21 cellular contexts compared by ENCODE assay signal in genomic region chr7:127838816-127839415, GRCh38.
DNase-seq lines count a peak whose midpoint lies in the region; ATAC-seq, FAIRE-seq and TF ChIP-seq lines count a peak whose summit lies in the region.
"Had no signal": no experiment of that assay in that cellular context is flagged by ENCODE, and none has a peak within 500 bp of the region (broad histone marks: within the 10 kb centered on the region; RNA-seq: fewer than 3 reads in every experiment).

No MANE protein-coding gene starts in this region.

- ATAC-seq in left ventricle myocardium superior = peak; percentile 45
- peak; percentile 17 to 62 (median 44) for ATAC-seq in pancreas
- ATAC-seq: activated CD8-positive, alpha-beta T cell treated with anti-CD3 and anti-CD28 coated beads for 36 hours; PC-3; T-helper 17 cell had no signal

- 46 to 52% methylated on average over 10 of the region's 10 CpGs for WGBS in pancreas, 2 donors

- TF ChIP-seq CTCF in HEK293 (tag by site-specific recombination; IDR thresholded peaks at IDR 0.05) (no peak), brain microvascular endothelial cell (IDR thresholded peaks at IDR 0.05; ENCODE audit: low read depth, low read length, missing control alignments) (no peak), pancreas (IDR thresholded peaks at IDR 0.05) (no peak)

- no peak for FAIRE-seq in pancreas (lab: Jason Lieb, UNC)

- in situ Hi-C loops in brain microvascular endothelial cell (cut with HindIII; ENCODE audit: low pct_ligation_motif_present, low sequenced_read_pairs) = no loop called here

- no peak overlapping the region for H3K27ac ChIP-seq in HEK293 (ENCODE audit: extremely low read depth, low read depth, low read length)
- no peak overlapping the region for H3K27ac ChIP-seq in brain microvascular endothelial cell
- peak overlapping the region in 2 of 4 donors; percentile 59 to 61 for H3K27ac ChIP-seq in pancreas
- no peak overlapping the region for H3K27ac ChIP-seq in SJCRH30
- H3K27ac ChIP-seq: BLaER1, ovary had no signal

- intact Hi-C loops in left ventricle myocardium superior (cut with micrococcal nuclease) (no loop called here), pancreas (cut with DNase I) (no loop called here)

- H3K9me3 ChIP-seq in HEK293 (ENCODE audit: control insufficient read depth, insufficient read depth, low read depth, low read length) (no peaks in the 10 kb centered on the region), pancreas (no peaks in the 10 kb centered on the region), SJCRH30 (replicated peaks) (no peaks in the 10 kb centered on the region; the same call in 1 of the 2 replicates)
- H3K9me3 ChIP-seq: ovary had no signal

- DNase-seq in brain microvascular endothelial cell = peak; percentile 40
- DNase-seq in left ventricle myocardium superior = peak; percentile 25
- no peak for DNase-seq in pancreas
- DNase-seq in activated CD8-positive, alpha-beta memory T cell treated with anti-CD3 and anti-CD28 coated beads, Interleukin-2, amount 50 U/mL, for 4 hours = no peak
- no peak for DNase-seq in DMS79 (lab: John Stamatoyannopoulos, UW)
- DNase-seq in activated CD4-positive, CD25-positive, alpha-beta regulatory T cell treated with anti-CD3 and anti-CD28 coated beads, Interleukin-2, amount 50 U/mL, for 72 hours = no peak
- DNase-seq in SJCRH30 = no peak
- DNase-seq: activated CD8-positive, alpha-beta T cell treated with anti-CD3 and anti-CD28 coated beads for 36 hours; activated naive CD8-positive, alpha-beta T cell treated with anti-CD3 and anti-CD28 coated beads for 36 hours; dermis blood vessel endothelial cell; GOT3; Karpas-422; NCI-H1048; NCI-H2081 treated with DMSO at 0.1 percent for 48 hours; NCI-H69; PC-3; stimulated activated CD4-positive, alpha-beta T cell treated with anti-CD3 and anti-CD28 coated beads, Interleukin-4, amount 100 ng/mL, for 1 hour; T-helper 17 cell had no signal

- H3K27me3 ChIP-seq in brain microvascular endothelial cell (replicated peaks) (no peaks in the 10 kb centered on the region), pancreas (no peaks in the 10 kb centered on the region), SJCRH30 (no peaks in the 10 kb centered on the region)
- H3K27me3 ChIP-seq: BLaER1, ovary had no signal

- CTCF ChIA-PET in HEK293 (lab: Yijun Ruan, JAX) = interaction anchor here (1.6 kb wide), 1 partner anchor 47 kb away, joined by 3 read pairs; no protein-coding TSS in a partner anchor

- H3K4me3 ChIP-seq in HEK293 (ENCODE audit: low read depth, low read length) = no peak overlapping the region
- no peak overlapping the region for H3K4me3 ChIP-seq in brain microvascular endothelial cell (ENCODE audit: low read depth, low read length)
- no peak overlapping the region for H3K4me3 ChIP-seq in pancreas
- no peak overlapping the region for H3K4me3 ChIP-seq in SJCRH30
- H3K4me3 ChIP-seq: BLaER1, ovary had no signal

- POLR2A ChIA-PET in HEK293 (lab: Yijun Ruan, JAX) = no interaction called here

- H3K4me1 ChIP-seq in HEK293 (ENCODE audit: control insufficient read depth, insufficient read depth, low read length) = no peaks in the 10 kb centered on the region
- H3K4me1 ChIP-seq in pancreas = peaks cover 0 to 22% (median 16%) of the 10 kb centered on the region in 3 donors
- H3K4me1 ChIP-seq in SJCRH30 = no peaks in the 10 kb centered on the region

- H3K36me3 ChIP-seq in HEK293 (ENCODE audit: control insufficient read depth in 2 of 2, insufficient read depth in 1 of 2, low read length in 2 of 2) = no peaks in the 10 kb centered on the region
- peaks cover 4% of the 10 kb centered on the region for H3K36me3 ChIP-seq in brain microvascular endothelial cell (replicated peaks)
- no peaks in the 10 kb centered on the region for H3K36me3 ChIP-seq in pancreas
- H3K36me3 ChIP-seq in SJCRH30 = peaks cover 12% of the 10 kb centered on the region
- H3K36me3 ChIP-seq: ovary had no signal

TF ChIP-seq in HEK293, 187 proteins besides CTCF, POLR2A, EP300 and RAD21:
- TF ChIP-seq ZNF629 (tag by site-specific recombination; IDR thresholded peaks at IDR 0.05) = 0 out of 2 replicates have a peak, but pooled peaks have one; percentile 10
- TF ChIP-seq FEZF1 (tag by site-specific recombination; IDR thresholded peaks at IDR 0.05) = peak; percentile 24; the same call in 1 of the 2 replicates
- TF ChIP-seq ZNF664 (tag by site-specific recombination; IDR thresholded peaks at IDR 0.05) = peak; percentile 50; the same call in 1 of the 2 replicates
- TF ChIP-seq ZFHX2 (tag by site-specific recombination; conservative IDR thresholded peaks at IDR 0.05) = 0 out of 2 replicates have a peak, but pooled peaks have one; percentile 19
- 0 out of 2 replicates have a peak, but pooled peaks have one; percentile 15 for TF ChIP-seq ZNF341 (tag by site-specific recombination; IDR thresholded peaks at IDR 0.05; ENCODE audit: low read depth)
- no peak for TF ChIP-seq ZNF23 (tag by site-specific recombination; IDR thresholded peaks at IDR 0.05; ENCODE audit: borderline replicate concordance)
- TF ChIP-seq, protein P1, sequence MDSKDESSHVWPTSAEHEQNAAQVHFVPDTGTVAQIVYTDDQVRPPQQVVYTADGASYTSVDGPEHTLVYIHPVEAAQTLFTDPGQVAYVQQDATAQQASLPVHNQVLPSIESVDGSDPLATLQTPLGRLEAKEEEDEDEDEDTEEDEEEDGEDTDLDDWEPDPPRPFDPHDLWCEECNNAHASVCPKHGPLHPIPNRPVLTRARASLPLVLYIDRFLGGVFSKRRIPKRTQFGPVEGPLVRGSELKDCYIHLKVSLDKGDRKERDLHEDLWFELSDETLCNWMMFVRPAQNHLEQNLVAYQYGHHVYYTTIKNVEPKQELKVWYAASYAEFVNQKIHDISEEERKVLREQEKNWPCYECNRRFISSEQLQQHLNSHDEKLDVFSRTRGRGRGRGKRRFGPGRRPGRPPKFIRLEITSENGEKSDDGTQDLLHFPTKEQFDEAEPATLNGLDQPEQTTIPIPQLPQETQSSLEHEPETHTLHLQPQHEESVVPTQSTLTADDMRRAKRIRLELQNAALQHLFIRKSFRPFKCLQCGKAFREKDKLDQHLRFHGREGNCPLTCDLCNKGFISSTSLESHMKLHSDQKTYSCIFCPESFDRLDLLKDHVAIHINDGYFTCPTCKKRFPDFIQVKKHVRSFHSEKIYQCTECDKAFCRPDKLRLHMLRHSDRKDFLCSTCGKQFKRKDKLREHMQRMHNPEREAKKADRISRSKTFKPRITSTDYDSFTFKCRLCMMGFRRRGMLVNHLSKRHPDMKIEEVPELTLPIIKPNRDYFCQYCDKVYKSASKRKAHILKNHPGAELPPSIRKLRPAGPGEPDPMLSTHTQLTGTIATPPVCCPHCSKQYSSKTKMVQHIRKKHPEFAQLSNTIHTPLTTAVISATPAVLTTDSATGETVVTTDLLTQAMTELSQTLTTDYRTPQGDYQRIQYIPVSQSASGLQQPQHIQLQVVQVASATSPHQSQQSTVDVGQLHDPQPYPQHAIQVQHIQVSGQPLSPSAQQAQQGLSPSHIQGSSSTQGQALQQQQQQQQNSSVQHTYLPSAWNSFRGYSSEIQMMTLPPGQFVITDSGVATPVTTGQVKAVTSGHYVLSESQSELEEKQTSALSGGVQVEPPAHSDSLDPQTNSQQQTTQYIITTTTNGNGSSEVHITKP (tag by site-specific recombination; IDR thresholded peaks at IDR 0.05) = peak; percentile 60
- TF ChIP-seq ZNF580 (tag by site-specific recombination; IDR thresholded peaks at IDR 0.05) = 0 out of 2 replicates have a peak, but pooled peaks have one; percentile 15
- TF ChIP-seq ZNF292 (tag by site-specific recombination; IDR thresholded peaks at IDR 0.05; ENCODE audit: borderline replicate concordance, low read depth) = no peak
- peak; percentile 60 for TF ChIP-seq SP7 (tag by site-specific recombination; IDR thresholded peaks at IDR 0.05)
- TF ChIP-seq ZNF223 (tag by site-specific recombination; IDR thresholded peaks at IDR 0.05) = no peak
- TF ChIP-seq PRDM6 (tag by site-specific recombination; IDR thresholded peaks at IDR 0.05) = peak; percentile 94
- peak; percentile 56; the same call in 1 of the 2 replicates for TF ChIP-seq ZNF600 (tag by site-specific recombination; IDR thresholded peaks at IDR 0.05)
- TF ChIP-seq ZNF843 (tag by site-specific recombination; IDR thresholded peaks at IDR 0.05) = peak; percentile 54; the same call in 1 of the 2 replicates
- 0 out of 2 replicates have a peak, but pooled peaks have one; percentile 29 for TF ChIP-seq ZXDB (tag by site-specific recombination; IDR thresholded peaks at IDR 0.05)
- TF ChIP-seq ZNF184 (tag by site-specific recombination; IDR thresholded peaks at IDR 0.05) = no peak
- TF ChIP-seq ZNF335 (tag by site-specific recombination; conservative IDR thresholded peaks at IDR 0.05) = 0 out of 2 replicates have a peak, but pooled peaks have one; percentile 24
- TF ChIP-seq, protein P2, sequence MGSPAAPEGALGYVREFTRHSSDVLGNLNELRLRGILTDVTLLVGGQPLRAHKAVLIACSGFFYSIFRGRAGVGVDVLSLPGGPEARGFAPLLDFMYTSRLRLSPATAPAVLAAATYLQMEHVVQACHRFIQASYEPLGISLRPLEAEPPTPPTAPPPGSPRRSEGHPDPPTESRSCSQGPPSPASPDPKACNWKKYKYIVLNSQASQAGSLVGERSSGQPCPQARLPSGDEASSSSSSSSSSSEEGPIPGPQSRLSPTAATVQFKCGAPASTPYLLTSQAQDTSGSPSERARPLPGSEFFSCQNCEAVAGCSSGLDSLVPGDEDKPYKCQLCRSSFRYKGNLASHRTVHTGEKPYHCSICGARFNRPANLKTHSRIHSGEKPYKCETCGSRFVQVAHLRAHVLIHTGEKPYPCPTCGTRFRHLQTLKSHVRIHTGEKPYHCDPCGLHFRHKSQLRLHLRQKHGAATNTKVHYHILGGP (tag by site-specific recombination; IDR thresholded peaks at IDR 0.05) = peak; percentile 22; the same call in 1 of the 2 replicates

Comparison
In these comparisons a context has a peak if more than half of its experiments do, and no peak if none do; other contexts are left out.
1. DNase-seq: peak in brain microvascular endothelial cell (single experiment) and left ventricle myocardium superior (single experiment); none in pancreas (0 of 6), activated CD8-positive, alpha-beta memory T cell treated with anti-CD3 and anti-CD28 coated beads, Interleukin-2, amount 50 U/mL, for 4 hours (single experiment), DMS79 (single experiment), activated CD4-positive, CD25-positive, alpha-beta regulatory T cell treated with anti-CD3 and anti-CD28 coated beads, Interleukin-2, amount 50 U/mL, for 72 hours (single experiment) and SJCRH30 (0 of 2).